1 cellular context compared by ENCODE assay signal in the genomic region with DNA sequence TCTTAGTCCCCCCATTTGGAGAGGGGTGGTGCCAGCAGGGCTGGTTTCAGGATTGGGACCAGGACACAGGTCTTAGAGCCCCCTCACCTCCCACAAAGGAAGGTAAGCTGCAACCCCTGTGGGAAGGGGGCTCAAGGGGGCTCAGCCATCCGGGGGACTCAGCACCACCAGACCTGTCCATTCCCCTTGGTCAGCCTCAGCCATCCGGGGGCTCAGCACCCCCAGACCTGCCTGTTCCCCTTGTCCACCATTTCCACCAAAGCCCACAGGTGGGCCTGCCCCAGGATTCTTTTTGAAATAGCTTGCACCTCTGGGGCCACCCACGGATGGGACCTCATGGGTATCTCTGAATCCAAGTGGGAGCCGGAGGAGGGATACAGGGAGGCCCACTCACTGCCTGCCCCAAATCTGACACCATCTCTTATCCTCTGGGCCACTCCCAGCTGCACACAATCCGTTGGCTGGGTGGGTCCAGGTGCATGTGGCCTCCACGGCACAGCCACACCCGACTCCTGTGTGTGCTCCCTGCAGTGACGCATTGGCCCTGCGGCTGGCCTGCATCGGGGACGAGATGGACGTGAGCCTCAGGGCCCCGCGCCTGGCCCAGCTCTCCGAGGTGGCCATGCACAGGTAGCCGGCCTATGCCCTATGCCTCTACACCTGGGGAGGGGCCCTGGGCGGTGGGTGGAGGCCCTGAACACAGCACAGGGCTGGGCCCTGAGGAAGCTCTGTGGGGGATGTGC.
TF ChIP-seq lines count a peak whose summit lies in the region.

No MANE protein-coding gene starts in this region.

TF ChIP-seq in HepG2, 621 proteins besides CTCF, POLR2A, EP300 and RAD21:
- TF ChIP-seq ZNF616 (CRISPR knock-in tag; IDR thresholded peaks at IDR 0.05; ENCODE audit: low read depth) (no peak), ZNF768 (CRISPR knock-in tag; IDR thresholded peaks at IDR 0.05) (no peak), NFKB2 (CRISPR knock-in tag; IDR thresholded peaks at IDR 0.05; ENCODE audit: borderline replicate concordance) (no peak), PREB (CRISPR knock-in tag; IDR thresholded peaks at IDR 0.05) (no peak), ZSCAN20 (CRISPR knock-in tag; IDR thresholded peaks at IDR 0.05; ENCODE audit: borderline replicate concordance) (no peak), ZFYVE20 (CRISPR knock-in tag; IDR thresholded peaks at IDR 0.05; ENCODE audit: borderline replicate concordance, low read depth) (no peak), RORA (CRISPR knock-in tag; IDR thresholded peaks at IDR 0.05) (no peak), ZNF451 (CRISPR knock-in tag; IDR thresholded peaks at IDR 0.05) (no peak), ZNF563 (CRISPR knock-in tag; IDR thresholded peaks at IDR 0.05) (no peak), ZNF724P (CRISPR knock-in tag; IDR thresholded peaks at IDR 0.05; ENCODE audit: borderline replicate concordance) (no peak), ZFP37 (CRISPR knock-in tag; IDR thresholded peaks at IDR 0.05; ENCODE audit: borderline replicate concordance) (no peak), ZNF776 (CRISPR knock-in tag; IDR thresholded peaks at IDR 0.05) (no peak), MXI1 (IDR thresholded peaks at IDR 0.05; ENCODE audit: borderline replicate concordance, low read depth, low read length) (no peak), CHD2 (IDR thresholded peaks at IDR 0.05; ENCODE audit: low read depth, low read length) (no peak), SYNCRIP (IDR thresholded peaks at IDR 0.05; ENCODE audit: insufficient read depth, low read depth, low read length) (no peak), ZNF761 (CRISPR knock-in tag; conservative IDR thresholded peaks at IDR 0.05) (no peak)
- TF ChIP-seq, protein P1, sequence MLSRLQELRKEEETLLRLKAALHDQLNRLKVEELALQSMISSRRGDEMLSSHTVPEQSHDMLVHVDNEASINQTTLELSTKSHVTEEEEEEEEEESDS (CRISPR knock-in tag; IDR thresholded peaks at IDR 0.05; ENCODE audit: borderline replicate concordance): no peak
- TF ChIP-seq, protein P2, sequence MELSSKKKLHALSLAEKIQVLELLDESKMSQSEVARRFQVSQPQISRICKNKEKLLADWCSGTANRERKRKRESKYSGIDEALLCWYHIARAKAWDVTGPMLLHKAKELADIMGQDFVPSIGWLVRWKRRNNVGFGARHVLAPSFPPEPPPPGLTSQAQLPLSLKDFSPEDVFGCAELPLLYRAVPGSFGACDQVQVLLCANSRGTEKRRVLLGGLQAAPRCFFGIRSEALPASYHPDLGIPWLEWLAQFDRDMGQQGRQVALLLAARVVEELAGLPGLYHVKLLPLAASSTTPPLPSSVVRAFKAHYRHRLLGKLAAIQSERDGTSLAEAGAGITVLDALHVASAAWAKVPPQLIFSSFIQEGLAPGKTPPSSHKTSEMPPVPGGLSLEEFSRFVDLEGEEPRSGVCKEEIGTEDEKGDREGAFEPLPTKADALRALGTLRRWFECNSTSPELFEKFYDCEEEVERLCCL (CRISPR knock-in tag; IDR thresholded peaks at IDR 0.05; ENCODE audit: borderline replicate concordance): no peak
TF ChIP-seq in HepG2: peak in this region for 0.
